ENCODE assay signal across 9 cellular contexts in the genomic region with DNA sequence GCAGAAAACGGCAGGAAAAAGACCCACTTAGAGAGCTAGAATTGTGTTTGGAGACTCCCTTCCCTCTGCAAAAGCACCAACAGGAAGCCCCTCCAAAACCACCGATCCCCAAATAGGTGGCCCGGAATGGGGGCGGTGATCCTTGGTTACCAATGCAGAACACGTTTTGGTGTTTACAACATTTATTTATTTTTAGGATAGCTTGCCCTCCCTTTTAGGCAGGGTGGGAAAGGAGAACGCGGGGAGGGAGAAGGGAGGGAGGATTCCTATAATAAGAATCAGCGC. TPM values are rescaled to one million over a fixed set of nuclear protein-coding genes. Genes with fewer than 3 reads are reported as not detected.
DNase-seq lines count a peak whose midpoint lies in the region; ATAC-seq and TF ChIP-seq lines count a peak whose summit lies in the region.
"Had no signal": no experiment of that assay in that cellular context is flagged by ENCODE, and none has a peak within 500 bp of the region (broad histone marks: within the 10 kb centered on the region; RNA-seq: fewer than 3 reads in every experiment).

No MANE protein-coding gene starts in this region.

- H3K4me1 Mint-ChIP-seq in activated naive CD4-positive, alpha-beta T cell treated with anti-CD3 and anti-CD28 coated beads, Interleukin-2, amount 50 U/mL, for 24 hours: peaks cover 4% of the 10 kb centered on the region
- H3K4me1 Mint-ChIP-seq in MCF 10A (ENCODE audit: insufficient read depth, unreplicated experiment) (peaks cover 14% of the 10 kb centered on the region), memory B cell (peaks cover 7% of the 10 kb centered on the region), type B pancreatic cell (ENCODE audit: unreplicated experiment) (no peaks in the 10 kb centered on the region)

- BruUV-seq in MCF 10A (replicated peaks; lab: Mats Ljungman, UMichigan): no TSS peak

- no peak for ATAC-seq in activated naive CD4-positive, alpha-beta T cell treated with anti-CD3 and anti-CD28 coated beads, Interleukin-2, amount 50 U/mL, for 72 hours
- no peak for ATAC-seq in memory B cell (ENCODE audit: low read depth)
- no peak for ATAC-seq in HG02588 (IDR thresholded peaks at IDR 0.05; ENCODE audit: unreplicated experiment)

- intact Hi-C loops in MCF 10A (cut with micrococcal nuclease): loop anchor here (1.0 to 10.0 kb wide), 2 partner anchors 272 to 756 kb away; no protein-coding TSS in a partner anchor

- CTCF ChIA-PET in MCF 10A (lab: Yijun Ruan, JAX): interaction anchor here (0.6 to 3.3 kb wide), 10 partner anchors 124 to 628 kb away, joined by 3 to 13 read pairs (median 4); no protein-coding TSS in a partner anchor

- H3K9me3 Mint-ChIP-seq in activated naive CD4-positive, alpha-beta T cell treated with anti-CD3 and anti-CD28 coated beads, Interleukin-2, amount 50 U/mL, for 24 hours: peaks cover 9% of the 10 kb centered on the region
- peaks cover 0 to 4% of the 10 kb centered on the region in 2 donors for H3K9me3 Mint-ChIP-seq in activated naive CD4-positive, alpha-beta T cell treated with anti-CD3 and anti-CD28 coated beads, Interleukin-2, amount 50 U/mL, for 72 hours
- H3K9me3 Mint-ChIP-seq in MCF 10A (ENCODE audit: unreplicated experiment) (no peaks in the 10 kb centered on the region), memory B cell (peaks cover 4% of the 10 kb centered on the region), type B pancreatic cell (peaks cover 5% of the 10 kb centered on the region)

- H3K27me3 Mint-ChIP-seq in activated naive CD4-positive, alpha-beta T cell treated with anti-CD3 and anti-CD28 coated beads, Interleukin-2, amount 50 U/mL, for 24 hours: peaks cover 30% of the 10 kb centered on the region
- peaks cover 25% of the 10 kb centered on the region for H3K27me3 Mint-ChIP-seq in MCF 10A (ENCODE audit: insufficient read depth, unreplicated experiment)
- H3K27me3 Mint-ChIP-seq in memory B cell: peaks cover 23% of the 10 kb centered on the region
- peaks cover 76% of the 10 kb centered on the region for H3K27me3 Mint-ChIP-seq in type B pancreatic cell

- H3K27ac Mint-ChIP-seq in activated naive CD4-positive, alpha-beta T cell treated with anti-CD3 and anti-CD28 coated beads, Interleukin-2, amount 50 U/mL, for 24 hours: no peak overlapping the region
- no peak overlapping the region for H3K27ac Mint-ChIP-seq in activated naive CD4-positive, alpha-beta T cell treated with anti-CD3 and anti-CD28 coated beads, Interleukin-2, amount 50 U/mL, for 72 hours
- H3K27ac Mint-ChIP-seq in MCF 10A (ENCODE audit: low read depth, unreplicated experiment) (no peak overlapping the region), memory B cell (no peak overlapping the region), type B pancreatic cell (peak overlapping the region; percentile 59)

- no peak for TF ChIP-seq CTCF in MCF 10A (IDR thresholded peaks at IDR 0.05; ENCODE audit: unreplicated experiment)
- TF ChIP-seq CTCF in type B pancreatic cell (conservative IDR thresholded peaks at IDR 0.05): no peak

- no peak for DNase-seq in activated naive CD4-positive, alpha-beta T cell treated with anti-CD3 and anti-CD28 coated beads, Interleukin-2, amount 50 U/mL, for 72 hours (ENCODE audit: low spot score in 2 of 2)
- DNase-seq in MCF 10A (ENCODE audit: unreplicated experiment) (no peak), memory B cell (ENCODE audit: low spot score in 2 of 2) (no peak), type B pancreatic cell (ENCODE audit: extremely low spot score, unreplicated experiment) (no peak)
- no peak for DNase-seq in effector CD8-positive, alpha-beta T cell (lab: John Stamatoyannopoulos, UW)
- DNase-seq in effector CD4-positive, alpha-beta T cell: no peak
- DNase-seq: SJCRH30 had no signal

- no peaks in the 10 kb centered on the region for H3K36me3 Mint-ChIP-seq in activated naive CD4-positive, alpha-beta T cell treated with anti-CD3 and anti-CD28 coated beads, Interleukin-2, amount 50 U/mL, for 24 hours
- peaks cover 0 to 16% of the 10 kb centered on the region in 2 donors for H3K36me3 Mint-ChIP-seq in activated naive CD4-positive, alpha-beta T cell treated with anti-CD3 and anti-CD28 coated beads, Interleukin-2, amount 50 U/mL, for 72 hours
- H3K36me3 Mint-ChIP-seq in MCF 10A (ENCODE audit: insufficient read depth, unreplicated experiment) (no peaks in the 10 kb centered on the region), memory B cell (no peaks in the 10 kb centered on the region), type B pancreatic cell (peaks cover 11% of the 10 kb centered on the region)

- peak overlapping the region; percentile 24 for H3K4me3 Mint-ChIP-seq in activated naive CD4-positive, alpha-beta T cell treated with anti-CD3 and anti-CD28 coated beads, Interleukin-2, amount 50 U/mL, for 24 hours
- H3K4me3 Mint-ChIP-seq in MCF 10A (ENCODE audit: unreplicated experiment): peak overlapping the region; percentile 80
- peak overlapping the region; percentile 57 for H3K4me3 Mint-ChIP-seq in memory B cell
- peak overlapping the region; percentile 96 for H3K4me3 Mint-ChIP-seq in type B pancreatic cell

- POLR2A ChIA-PET in MCF 10A (lab: Yijun Ruan, JAX): interaction anchor here (0.7 kb wide), 1 partner anchor 268 kb away, joined by 3 read pairs; no protein-coding TSS in a partner anchor

RNA-seq across cellular contexts. Expression of gene NTRK2, which starts 0.6 kb away (rescaled TPM):
- total RNA-seq in activated naive CD4-positive, alpha-beta T cell treated with anti-CD3 and anti-CD28 coated beads, Interleukin-2, amount 50 U/mL, for 72 hours: under 1 TPM; 0.16 to 0.21 TPM
- total RNA-seq in MCF 10A (2022) (not detected in 2 replicates), type B pancreatic cell (ENCODE audit: low replicate concordance) (8.4 and 122 TPM in 2 replicates)
- total RNA-seq: SJCRH30 had no signal

Comparison
In these comparisons a context has a peak if more than half of its experiments do, and no peak if none do; other contexts are left out.
1. H3K4me3 Mint-ChIP-seq: peak in every context shown above with its lines; median percentile 96 in type B pancreatic cell; 80 in MCF 10A; 57 in memory B cell; 24 in activated naive CD4-positive, alpha-beta T cell treated with anti-CD3 and anti-CD28 coated beads, Interleukin-2, amount 50 U/mL, for 24 hours.